8 cellular contexts compared by ENCODE assay signal in genomic region chr14:89956294-89957009, GRCh38. TPM values are rescaled to one million over a fixed set of nuclear protein-coding genes. Genes with fewer than 3 reads are reported as not detected.
A peak's percentile ranks its signal among the peaks of the same experiment; 100 is the strongest.
DNase-seq lines count a peak whose midpoint lies in the region; ATAC-seq and TF ChIP-seq lines count a peak whose summit lies in the region.

No MANE protein-coding gene starts in this region.

- H3K4me2 ChIP-seq in IMR-90 (ENCODE audit: low read depth, low read length): peak overlapping the region; percentile 85

- H2AK9ac ChIP-seq in IMR-90 (replicated peaks; ENCODE audit: low read depth, low read length, poor library complexity): peak overlapping the region; percentile 96

- TF ChIP-seq CTCF in Calu3 (IDR thresholded peaks at IDR 0.05; ENCODE audit: unreplicated experiment) (no peak), IMR-90 (conservative IDR thresholded peaks at IDR 0.05; ENCODE audit: low read depth, low read length) (no peak), upper lobe of right lung (IDR thresholded peaks at IDR 0.05) (no peak)

- peak overlapping the region; percentile 84 for H3K23ac ChIP-seq in IMR-90 (ENCODE audit: low read depth, low read length)

- peak; percentile 89 for TF ChIP-seq POLR2A in IMR-90 (IDR thresholded peaks at IDR 0.05; ENCODE audit: low read depth, low read length)

- ATAC-seq in GM21526 (IDR thresholded peaks at IDR 0.05; ENCODE audit: low FRiP score, unreplicated experiment): peak; percentile 37
- peak; percentile 25 for ATAC-seq in IMR-90 (ENCODE audit: low read depth)
- ATAC-seq in Right ventricle myocardium inferior: peak; percentile 2
- ATAC-seq in upper lobe of right lung: peak; percentile 53

- no peaks in the 10 kb centered on the region for H3K27me3 ChIP-seq in IMR-90 (ENCODE audit: control insufficient read depth, insufficient read depth, low read length)
- H3K27me3 ChIP-seq in SJCRH30: no peaks in the 10 kb centered on the region
- no peaks in the 10 kb centered on the region for H3K27me3 ChIP-seq in upper lobe of right lung

- H3K9me3 ChIP-seq in IMR-90 (ENCODE audit: control insufficient read depth, insufficient read depth, low read length) (no peaks in the 10 kb centered on the region), SJCRH30 (replicated peaks) (no peaks in the 10 kb centered on the region), upper lobe of right lung (no peaks in the 10 kb centered on the region)

- H3K9ac ChIP-seq in IMR-90 (ENCODE audit: low read depth, low read length): peak overlapping the region; percentile 59

- H2BK120ac ChIP-seq in IMR-90 (ENCODE audit: low read depth, low read length): peak overlapping the region; percentile 64

- H3K27me3 Mint-ChIP-seq in Calu3 (ENCODE audit: unreplicated experiment): no peaks in the 10 kb centered on the region
- no peaks in the 10 kb centered on the region for H3K27me3 Mint-ChIP-seq in activated naive CD4-positive, alpha-beta T cell treated with anti-CD3 and anti-CD28 coated beads for 36 hours (ENCODE audit: low read depth)

- peak; percentile 54 for DNase-seq in Calu3
- peak; percentile 94 for DNase-seq in IMR-90
- peak; percentile 81 to 84 for DNase-seq in SJCRH30
- peak; percentile 96 for DNase-seq in activated naive CD4-positive, alpha-beta T cell treated with anti-CD3 and anti-CD28 coated beads for 36 hours
- peak; percentile 73 for DNase-seq in Right ventricle myocardium inferior (ENCODE audit: missing footprints)
- peak in 7 of 10 donors; percentile 25 to 87 (median 37) for DNase-seq in posterior cingulate gyrus
- DNase-seq in upper lobe of right lung: peak; percentile 69

- intact Hi-C loops in Calu3 (cut with micrococcal nuclease; ENCODE audit: unreplicated experiment) (no loop called here), IMR-90 (cut with micrococcal nuclease) (no loop called here), Right ventricle myocardium inferior (cut with DNase I) (loop anchor here (10.0 kb wide), 1 partner anchor 298 kb away; the partner anchor contains the start of gene PSMC1), posterior cingulate gyrus (cut with DNase I) (loop anchor here (10.0 kb wide), 1 partner anchor 1402 kb away; the partner anchor contains the start of gene PTPN21), upper lobe of right lung (cut with DNase I) (no loop called here)
- intact Hi-C loops in activated naive CD4-positive, alpha-beta T cell treated with anti-CD3 and anti-CD28 coated beads for 36 hours (cut with micrococcal nuclease): loop anchor here (1.0 to 10.0 kb wide), 16 partner anchors 104 to 1952 kb away; partner anchors contain the start of genes CALM1, CCDC88C, GPR65 and GPR68

- H4K91ac ChIP-seq in IMR-90 (ENCODE audit: insufficient read depth, low read depth, low read length): peak overlapping the region; percentile 53

- CTCF ChIA-PET in Calu3 (lab: Charles Lee) (interaction anchor here (0.5 to 1.1 kb wide), 10 partner anchors 17 to 1394 kb away, joined by 3 to 9 read pairs (median 5); no protein-coding TSS in a partner anchor), IMR-90 (lab: Yijun Ruan, JAX) (interaction anchor here (1.9 kb wide), 1 partner anchor 17 kb away, joined by 7 read pairs; no protein-coding TSS in a partner anchor)
- CTCF ChIA-PET in activated naive CD4-positive, alpha-beta T cell treated with anti-CD3 and anti-CD28 coated beads for 36 hours (lab: Charles Lee): interaction anchor here (0.7 to 9.6 kb wide), 3 partner anchors 17 to 302 kb away, joined by 3 to 70 read pairs (median 15); no protein-coding TSS in a partner anchor

- peak overlapping the region; percentile 91 for H2AFZ ChIP-seq in IMR-90 (replicated peaks; ENCODE audit: low read length, poor library complexity)

- peak overlapping the region; percentile 22; the same call in 1 of the 3 replicates for H2BK15ac ChIP-seq in IMR-90 (ENCODE audit: low read depth, low read length)

- TF ChIP-seq RAD21 in IMR-90 (IDR thresholded peaks at IDR 0.05; ENCODE audit: low read length): no peak

- peaks cover 10% of the 10 kb centered on the region for H3K9me1 ChIP-seq in IMR-90 (ENCODE audit: insufficient read depth, low read length)

- H3K4me3 ChIP-seq in IMR-90 (ENCODE audit: insufficient read depth, low read depth, low read length) (peak overlapping the region; percentile 73), SJCRH30 (peak overlapping the region; percentile 88), upper lobe of right lung (peak overlapping the region; percentile 81)

- peak overlapping the region; percentile 71 for H3K27ac Mint-ChIP-seq in Calu3 (ENCODE audit: unreplicated experiment)
- H3K27ac Mint-ChIP-seq in activated naive CD4-positive, alpha-beta T cell treated with anti-CD3 and anti-CD28 coated beads for 36 hours: peak overlapping the region; percentile 96

- in situ Hi-C loops in IMR-90 (cut with MboI; ENCODE audit: low sequenced_read_pairs): no loop called here

- 0 out of 2 replicates have a peak overlapping the region, but pooled peaks have one; percentile 16 for H3K18ac ChIP-seq in IMR-90 (ENCODE audit: low read depth, low read length)

- peak overlapping the region; percentile 41; the same call in 1 of the 2 replicates for H2AK5ac ChIP-seq in IMR-90 (ENCODE audit: low read depth, low read length)

- no TSS peak for BruUV-seq in Calu3 (replicated peaks; lab: Mats Ljungman, UMichigan)
- TSS peak; percentile 77 for BruUV-seq in IMR-90 (replicated peaks; lab: Mats Ljungman, UMichigan)

- H3K4me1 ChIP-seq in IMR-90 (ENCODE audit: control insufficient read depth, insufficient read depth, low read length) (peaks cover 3% of the 10 kb centered on the region; the same call in 1 of the 2 replicates), SJCRH30 (no peaks in the 10 kb centered on the region), upper lobe of right lung (peaks cover 15% of the 10 kb centered on the region)

- H3K14ac ChIP-seq in IMR-90 (replicated peaks; ENCODE audit: low read depth, low read length): peak overlapping the region; percentile 76

- peak overlapping the region; percentile 31; the same call in 1 of the 2 replicates for H4K5ac ChIP-seq in IMR-90 (ENCODE audit: low read depth, low read length)

- H3K36me3 ChIP-seq in IMR-90 (ENCODE audit: control insufficient read depth, insufficient read depth, low read length): peaks cover 3% of the 10 kb centered on the region; the same call in 1 of the 2 replicates
- H3K36me3 ChIP-seq in SJCRH30: peaks cover 28% of the 10 kb centered on the region
- no peaks in the 10 kb centered on the region for H3K36me3 ChIP-seq in upper lobe of right lung

- H3K9me3 Mint-ChIP-seq in Calu3 (ENCODE audit: low read depth, unreplicated experiment): no peaks in the 10 kb centered on the region
- H3K9me3 Mint-ChIP-seq in activated naive CD4-positive, alpha-beta T cell treated with anti-CD3 and anti-CD28 coated beads for 36 hours: peaks cover 7% of the 10 kb centered on the region

- H3K4me3 Mint-ChIP-seq in Calu3 (ENCODE audit: low read depth, unreplicated experiment): peak overlapping the region; percentile 95
- peak overlapping the region; percentile 94 for H3K4me3 Mint-ChIP-seq in activated naive CD4-positive, alpha-beta T cell treated with anti-CD3 and anti-CD28 coated beads for 36 hours

- H4K20me1 ChIP-seq in IMR-90 (ENCODE audit: insufficient read depth, low read length): no peaks in the 10 kb centered on the region

- H3K27ac ChIP-seq in IMR-90 (ENCODE audit: insufficient read depth, low read length) (peak overlapping the region; percentile 77), SJCRH30 (peak overlapping the region; percentile 95), upper lobe of right lung (peak overlapping the region; percentile 87)

- 11% methylated on average over 6 of the region's 38 CpGs; no CpG with 5 or more reads in 1 of the 2 experiments for WGBS in IMR-90 (ENCODE audit: extremely low coverage in 2 of 2, insufficient read length in 1 of 2), 2 experiments

- peak overlapping the region; percentile 79 for H3K4ac ChIP-seq in IMR-90 (ENCODE audit: low read depth, low read length)

- H3K4me1 Mint-ChIP-seq in Calu3 (ENCODE audit: low read depth, unreplicated experiment): peaks cover 34% of the 10 kb centered on the region
- peaks cover 57% of the 10 kb centered on the region for H3K4me1 Mint-ChIP-seq in activated naive CD4-positive, alpha-beta T cell treated with anti-CD3 and anti-CD28 coated beads for 36 hours (ENCODE audit: low read depth)

- POLR2A ChIA-PET in IMR-90 (lab: Charles Lee; ENCODE audit: unreplicated experiment): no interaction called here

- H4K8ac ChIP-seq in IMR-90 (ENCODE audit: low read depth in 2 of 2, low read length in 2 of 2): peak overlapping the region in 1 of 2 experiments; percentile 70; a peak in 3 of 4 replicates

- H2BK20ac ChIP-seq in IMR-90 (ENCODE audit: low read depth, low read length): 0 out of 2 replicates have a peak overlapping the region, but pooled peaks have one; percentile 4

- H3K79me1 ChIP-seq in IMR-90 (ENCODE audit: low read depth in 1 of 2, low read length in 2 of 2): peaks cover 31 to 54% of the 10 kb centered on the region in 2 experiments

- peaks cover 35% of the 10 kb centered on the region for H3K36me3 Mint-ChIP-seq in Calu3 (ENCODE audit: insufficient read depth, unreplicated experiment)
- peaks cover 38% of the 10 kb centered on the region for H3K36me3 Mint-ChIP-seq in activated naive CD4-positive, alpha-beta T cell treated with anti-CD3 and anti-CD28 coated beads for 36 hours (ENCODE audit: low read depth)

- peak overlapping the region; percentile 75 for H3K56ac ChIP-seq in IMR-90 (ENCODE audit: extremely low read depth, insufficient read depth, low read length)

- H2BK5ac ChIP-seq in IMR-90 (ENCODE audit: low read depth, low read length, poor library complexity, severe bottlenecking): peak overlapping the region; percentile 76

- dilution Hi-C loops in IMR-90 (cut with HindIII; ENCODE audit: low sequenced_read_pairs, unreplicated experiment): no loop called here

TF ChIP-seq in IMR-90, 13 proteins besides CTCF, POLR2A, EP300 and RAD21 (continues in another document):
- no peak for TF ChIP-seq SMC3 (IDR thresholded peaks at IDR 0.05; ENCODE audit: low read depth, low read length)

RNA-seq across cellular contexts. Expression of gene TDP1, which starts 0.7 kb away (rescaled TPM):
- total RNA-seq in Calu3 (2022) (24.4 and 29.4 TPM in 2 replicates), IMR-90 (2012; rRNA removed) (39.2 and 53.1 TPM in 2 replicates), Right ventricle myocardium inferior (5.2 TPM), upper lobe of right lung (6.5 TPM)
- polyA plus RNA-seq in IMR-90 (2012; rRNA removed): 21.6 and 23.3 TPM in 2 replicates
- 9.7 and 13.0 TPM in 2 replicates for polyA plus RNA-seq in IMR-90 (2012; cell fraction: cytosol; rRNA removed)
- 7.1 and 28.5 TPM in 2 replicates for polyA plus RNA-seq in IMR-90 (2012; cell fraction: nucleus; rRNA removed; ENCODE audit: low replicate concordance)
- 54.0 and 58.5 TPM in 2 replicates for total RNA-seq in SJCRH30 (2014; rRNA removed; shearing (Covaris generic))
- 10 to 100 TPM; 77.0 to 77.2 TPM for total RNA-seq in activated naive CD4-positive, alpha-beta T cell treated with anti-CD3 and anti-CD28 coated beads for 36 hours

RNA-seq across cellular contexts. Expression of gene EFCAB11, which starts 1.9 kb away (rescaled TPM):
- total RNA-seq in Calu3 (2022) (23.6 and 29.4 TPM in 2 replicates), IMR-90 (2012; rRNA removed) (2.2 and 6.1 TPM in 2 replicates), Right ventricle myocardium inferior (3.5 TPM), upper lobe of right lung (4.0 TPM)
- 4.9 and 5.3 TPM in 2 replicates for polyA plus RNA-seq in IMR-90 (2012; rRNA removed)
- 0.58 and 1.8 TPM in 2 replicates for polyA plus RNA-seq in IMR-90 (2012; cell fraction: cytosol; rRNA removed)
- polyA plus RNA-seq in IMR-90 (2012; cell fraction: nucleus; rRNA removed; ENCODE audit: low replicate concordance): 0.21 and 1.6 TPM in 2 replicates
- 14.8 and 15.3 TPM in 2 replicates for total RNA-seq in SJCRH30 (2014; rRNA removed; shearing (Covaris generic))
- total RNA-seq in activated naive CD4-positive, alpha-beta T cell treated with anti-CD3 and anti-CD28 coated beads for 36 hours: 1 to 10 TPM; 7.0 to 9.5 TPM

Comparison
In these comparisons a context has a peak if more than half of its experiments do, and no peak if none do; other contexts are left out.
1. Peak in every context shown above with its lines: DNase-seq, ATAC-seq, H3K4me3 ChIP-seq and H3K27ac ChIP-seq.
2. DNase-seq: peak in every context shown above with its lines; median percentile 96 in activated naive CD4-positive, alpha-beta T cell treated with anti-CD3 and anti-CD28 coated beads for 36 hours; 94 in IMR-90; 82 in SJCRH30; 73 in Right ventricle myocardium inferior; 69 in upper lobe of right lung; 54 in Calu3; 37 in posterior cingulate gyrus.
3. ATAC-seq: peak in every context shown above with its lines; median percentile 53 in upper lobe of right lung; 37 in GM21526; 25 in IMR-90; 2 in Right ventricle myocardium inferior.
4. intact Hi-C loops: an anchor here in activated naive CD4-positive, alpha-beta T cell treated with anti-CD3 and anti-CD28 coated beads for 36 hours (1.0 to 10.0 kb wide), Right ventricle myocardium inferior (10.0 kb wide) and posterior cingulate gyrus (10.0 kb wide); none called in Calu3, IMR-90 and upper lobe of right lung.